In genomic region chr7:45697576-45698136, GRCh38 we compare ENCODE assay signal across 18 cellular contexts.
A peak's percentile ranks its signal among the peaks of the same experiment; 100 is the strongest.
DNase-seq lines count a peak whose midpoint lies in the region; ATAC-seq and TF ChIP-seq lines count a peak whose summit lies in the region.
"Had no signal": no experiment of that assay in that cellular context is flagged by ENCODE, and none has a peak within 500 bp of the region (broad histone marks: within the 10 kb centered on the region; RNA-seq: fewer than 3 reads in every experiment).

No MANE protein-coding gene starts in this region.

- TF ChIP-seq CTCF in HFFc6 (IDR thresholded peaks at IDR 0.05): no peak
- TF ChIP-seq CTCF in brain microvascular endothelial cell (IDR thresholded peaks at IDR 0.05; ENCODE audit: low read depth, low read length, missing control alignments): no peak
- no peak for TF ChIP-seq CTCF in liver (IDR thresholded peaks at IDR 0.05; ENCODE audit: low read depth, low read length, missing input control)

- in situ Hi-C loops in brain microvascular endothelial cell (cut with HindIII; ENCODE audit: low pct_ligation_motif_present, low sequenced_read_pairs): no loop called here

- H3K36me3 Mint-ChIP-seq in HFFc6 (ENCODE audit: low read depth): no peaks in the 10 kb centered on the region
- H3K36me3 Mint-ChIP-seq: naive thymus-derived CD4-positive, alpha-beta T cell had no signal

- DNase-seq in AG20443 (ENCODE audit: low spot score) (peak; percentile 50), HFFc6 (peak; percentile 38), brain microvascular endothelial cell (peak; percentile 37), SJCRH30 (no peak), GOT3 (lab: John Stamatoyannopoulos, UW) (no peak)
- DNase-seq: activated CD4-positive, alpha-beta T cell treated with anti-CD3 and anti-CD28 coated beads, Interleukin-2, amount 10 ng/mL, durations not matched to agents 24 days and 14 days; activated effector memory CD4-positive, alpha-beta T cell treated with Interleukin-2 at 50 U/mL for 16 hours; anterior cingulate cortex; NCI-H1417 treated with DMSO at 0.1 percent for 48 hours; SHP77 treated with DMSO at 0.1 percent for 48 hours had no signal

- H3K27ac Mint-ChIP-seq in HFFc6: peak overlapping the region; percentile 12
- H3K27ac Mint-ChIP-seq: activated CD4-positive, alpha-beta T cell treated with anti-CD3 and anti-CD28 coated beads, Interleukin-2, amount 10 ng/mL, durations not matched to agents 24 days and 14 days; B cell; naive thymus-derived CD4-positive, alpha-beta T cell; T-helper 2 cell treated with Interferon-gamma antibody and Interleukin-4, amounts not matched to agents 5 μg/mL and 100 μg/mL, for 36 hours had no signal

- no peaks in the 10 kb centered on the region for H3K9me3 Mint-ChIP-seq in HFFc6
- H3K9me3 Mint-ChIP-seq: activated CD4-positive, alpha-beta T cell treated with anti-CD3 and anti-CD28 coated beads, Interleukin-2, amount 10 ng/mL, durations not matched to agents 24 days and 14 days; T-helper 2 cell treated with Interferon-gamma antibody and Interleukin-4, amounts not matched to agents 5 μg/mL and 100 μg/mL, for 36 hours had no signal

- no peak for ATAC-seq in GM18505 (IDR thresholded peaks at IDR 0.05; ENCODE audit: unreplicated experiment)
- no peak for ATAC-seq in GM21619 (IDR thresholded peaks at IDR 0.05; ENCODE audit: unreplicated experiment)
- ATAC-seq: left lobe of liver; naive thymus-derived CD4-positive, alpha-beta T cell had no signal

- peaks cover 31 to 83% (median 67%) of the 10 kb centered on the region in 4 donors for H3K4me1 ChIP-seq in liver (ENCODE audit: control insufficient read depth in 4 of 4, insufficient read depth in 4 of 4, low read length in 3 of 4)
- H3K4me1 ChIP-seq in SJCRH30: peaks cover 10% of the 10 kb centered on the region

- H3K4me3 Mint-ChIP-seq in HFFc6: no peak overlapping the region
- H3K4me3 Mint-ChIP-seq: activated CD4-positive, alpha-beta T cell treated with anti-CD3 and anti-CD28 coated beads, Interleukin-2, amount 10 ng/mL, durations not matched to agents 24 days and 14 days; B cell; naive thymus-derived CD4-positive, alpha-beta T cell; T-helper 2 cell treated with Interferon-gamma antibody and Interleukin-4, amounts not matched to agents 5 μg/mL and 100 μg/mL, for 36 hours had no signal

- peaks cover 12% of the 10 kb centered on the region for H3K27me3 Mint-ChIP-seq in HFFc6 (ENCODE audit: insufficient read depth)

- no peak overlapping the region for H3K4me3 ChIP-seq in brain microvascular endothelial cell (ENCODE audit: low read depth, low read length)
- H3K4me3 ChIP-seq in liver (ENCODE audit: low read depth in 1 of 3, low read length in 3 of 3): no peak overlapping the region
- H3K4me3 ChIP-seq in SJCRH30: no peak overlapping the region

- no peak overlapping the region for H3K27ac ChIP-seq in brain microvascular endothelial cell
- peak overlapping the region; percentile 86 to 87 for H3K27ac ChIP-seq in liver (ENCODE audit: low read depth in 1 of 2, low read length in 2 of 2)
- H3K27ac ChIP-seq in SJCRH30: no peak overlapping the region
- H3K27ac ChIP-seq: KMS-11 had no signal

- TF ChIP-seq RAD21 in liver (IDR thresholded peaks at IDR 0.05): no peak

- peak overlapping the region in 1 of 2 donors; percentile 50 for H3K9ac ChIP-seq in liver (ENCODE audit: low read depth in 1 of 2, low read length in 2 of 2)
- H3K9ac ChIP-seq: KMS-11 had no signal

- H3K4me1 Mint-ChIP-seq in HFFc6 (ENCODE audit: low read depth): peaks cover 10% of the 10 kb centered on the region
- H3K4me1 Mint-ChIP-seq: activated CD4-positive, alpha-beta T cell treated with anti-CD3 and anti-CD28 coated beads, Interleukin-2, amount 10 ng/mL, durations not matched to agents 24 days and 14 days; B cell; naive thymus-derived CD4-positive, alpha-beta T cell had no signal

- TF ChIP-seq POLR2A in GM18505 (IDR thresholded peaks at IDR 0.05; ENCODE audit: borderline replicate concordance, extremely low read depth, insufficient read depth, insufficient read length): no peak

- H3K27me3 ChIP-seq in brain microvascular endothelial cell (replicated peaks) (no peaks in the 10 kb centered on the region), liver (ENCODE audit: control insufficient read depth in 4 of 4, insufficient read depth in 4 of 4, low read length in 3 of 4) (no peaks in the 10 kb centered on the region), SJCRH30 (peaks cover 5% of the 10 kb centered on the region; the same call in 1 of the 2 replicates)

- 80% methylated on average over 5 of the region's 5 CpGs for WGBS in liver

- no peaks in the 10 kb centered on the region for H3K9me3 ChIP-seq in liver (ENCODE audit: control insufficient read depth in 4 of 4, low read length in 3 of 4)
- H3K9me3 ChIP-seq in SJCRH30 (replicated peaks): no peaks in the 10 kb centered on the region

- H3K36me3 ChIP-seq in brain microvascular endothelial cell (replicated peaks) (no peaks in the 10 kb centered on the region), liver (ENCODE audit: control insufficient read depth in 4 of 4, insufficient read depth in 3 of 4, low read depth in 1 of 4, low read length in 3 of 4) (peaks cover 0 to 4% (median 0%) of the 10 kb centered on the region in 4 donors), SJCRH30 (no peaks in the 10 kb centered on the region)

TF ChIP-seq in liver, 16 proteins besides CTCF, POLR2A, EP300 and RAD21:
- no peak for TF ChIP-seq REST (IDR thresholded peaks at IDR 0.05)
- peak in 1 of 2 donors; percentile 17 for TF ChIP-seq RXRA (IDR thresholded peaks at IDR 0.05)

Comparison
In these comparisons a context has a peak if more than half of its experiments do, and no peak if none do; other contexts are left out.
1. DNase-seq: peak in AG20443 (single experiment), HFFc6 (single experiment) and brain microvascular endothelial cell (single experiment); none in SJCRH30 (0 of 2) and GOT3 (single experiment).
2. H3K27ac ChIP-seq: peak in liver (2 of 2); none in brain microvascular endothelial cell (single experiment) and SJCRH30 (single experiment).